Comparison of ENCODE assay signal across 8 cellular contexts in the genomic region with DNA sequence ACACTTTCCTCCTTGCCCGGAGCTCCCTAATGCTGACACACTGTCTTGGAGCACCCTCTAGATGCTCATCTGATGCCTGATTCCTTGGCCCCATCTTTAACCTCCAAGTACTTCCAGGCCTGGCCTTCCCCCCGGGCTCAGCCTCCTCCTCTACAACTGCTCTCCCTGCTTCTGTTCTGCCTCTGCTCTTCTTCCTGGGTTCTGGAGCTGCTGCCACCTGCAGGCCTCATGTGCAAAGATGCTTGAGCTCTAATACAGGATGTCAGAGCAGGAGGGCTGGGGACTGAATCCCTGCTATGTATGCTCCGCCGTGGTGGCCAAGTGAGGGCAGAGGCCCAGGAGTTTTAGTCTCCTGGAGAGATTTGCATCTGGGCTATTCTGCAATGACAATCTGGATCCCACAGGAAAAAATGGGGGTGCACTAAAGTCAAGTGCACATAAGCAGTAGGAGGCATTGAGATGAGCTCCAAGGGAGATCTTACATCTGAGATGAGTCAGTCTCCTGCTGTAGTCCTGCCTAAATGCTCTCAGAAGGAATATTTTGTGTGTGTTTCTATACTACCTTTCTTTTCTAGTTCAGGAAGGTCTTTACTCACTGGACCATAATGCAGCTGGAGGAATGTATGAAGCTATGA.
DNase-seq lines count a peak whose midpoint lies in the region; TF ChIP-seq lines count a peak whose summit lies in the region.

No MANE protein-coding gene starts in this region.

- POLR2A ChIA-PET in A673 (lab: Charles Lee; ENCODE audit: low non-redundant PET): no interaction called here

- CTCF ChIA-PET in A673 (lab: Charles Lee): interaction anchor here (0.5 to 2.1 kb wide), 4 partner anchors 66 to 1003 kb away, joined by 3 to 12 read pairs (median 3); no protein-coding TSS in a partner anchor

- H3K4me3 ChIP-seq in A673 (ENCODE audit: low read depth, low read length, poor library complexity, severe bottlenecking): no peak overlapping the region
- H3K4me3 ChIP-seq in NB4 (ENCODE audit: low read depth, low read length): no peak overlapping the region
- no peak overlapping the region for H3K4me3 ChIP-seq in coronary artery
- H3K4me3 ChIP-seq in tibial artery: no peak overlapping the region
- no peak overlapping the region for H3K4me3 ChIP-seq in suprapubic skin

- no peaks in the 10 kb centered on the region for H3K4me1 ChIP-seq in A673 (ENCODE audit: insufficient read depth, low read length, poor library complexity, severe bottlenecking)
- H3K4me1 ChIP-seq in tibial artery: no peaks in the 10 kb centered on the region
- H3K4me1 ChIP-seq in suprapubic skin: peaks cover 14% of the 10 kb centered on the region

- WGBS in suprapubic skin: 24% methylated on average over 4 of the region's 4 CpGs

- TF ChIP-seq POLR2A in NB4 (IDR thresholded peaks at IDR 0.05; ENCODE audit: extremely low read depth, insufficient read length): no peak
- TF ChIP-seq POLR2A in suprapubic skin (IDR thresholded peaks at IDR 0.05): no peak

- no peak overlapping the region for H3K27ac ChIP-seq in A673 (ENCODE audit: low read depth, low read length, poor library complexity, severe bottlenecking)
- H3K27ac ChIP-seq in coronary artery: no peak overlapping the region
- no peak overlapping the region for H3K27ac ChIP-seq in tibial artery
- H3K27ac ChIP-seq in suprapubic skin: no peak overlapping the region

- H3K9me3 ChIP-seq in A673 (ENCODE audit: low read depth, low read length, poor library complexity, severe bottlenecking) (no peaks in the 10 kb centered on the region), tibial artery (no peaks in the 10 kb centered on the region), suprapubic skin (no peaks in the 10 kb centered on the region)

- TF ChIP-seq CTCF in A673 (conservative IDR thresholded peaks at IDR 0.05; ENCODE audit: low read depth, low read length) (peak; percentile 81), NB4 (IDR thresholded peaks at IDR 0.05; ENCODE audit: low read depth, low read length) (peak; percentile 80), coronary artery (IDR thresholded peaks at IDR 0.05) (peak; percentile 23), tibial artery (IDR thresholded peaks at IDR 0.05) (peak; percentile 32 to 52), suprapubic skin (IDR thresholded peaks at IDR 0.05) (peak in 1 of 2 donors; percentile 49)

- no TSS peak for BruUV-seq in A673 (replicated peaks; lab: Mats Ljungman, UMichigan)

- intact Hi-C loops in A673 (cut with micrococcal nuclease; ENCODE audit: unreplicated experiment) (loop anchor here (5.0 to 10.0 kb wide), 2 partner anchors 732 to 990 kb away; no protein-coding TSS in a partner anchor), tibial artery (cut with DNase I; ENCODE audit: low total_unique reads) (no loop called here)

- no peak for TF ChIP-seq EP300 in suprapubic skin (IDR thresholded peaks at IDR 0.05)

- H3K27me3 ChIP-seq in A673 (replicated peaks; ENCODE audit: insufficient read depth, low read depth, low read length, poor library complexity) (no peaks in the 10 kb centered on the region), tibial artery (no peaks in the 10 kb centered on the region), suprapubic skin (peaks cover 5% of the 10 kb centered on the region)

- DNase-seq in A673 (ENCODE audit: low spot score) (peak; percentile 73), GM03348 (ENCODE audit: low spot score) (peak; percentile 84), NB4 (ENCODE audit: low read depth) (peak; percentile 67), T-helper 9 cell (peak; percentile 16), coronary artery (ENCODE audit: low spot score) (no peak), lung microvascular endothelial cell (ENCODE audit: low read depth in 2 of 2) (peak; percentile 62 to 65), tibial artery (peak; percentile 50 to 74), suprapubic skin (ENCODE audit: low spot score in 2 of 2) (no peak)

- no peaks in the 10 kb centered on the region for H3K36me3 ChIP-seq in A673 (ENCODE audit: insufficient read depth, low read length, poor library complexity, severe bottlenecking)
- no peaks in the 10 kb centered on the region for H3K36me3 ChIP-seq in tibial artery
- no peaks in the 10 kb centered on the region for H3K36me3 ChIP-seq in suprapubic skin

Comparison
In these comparisons a context has a peak if more than half of its experiments do, and no peak if none do; other contexts are left out.
1. DNase-seq: peak in A673 (single experiment), GM03348 (single experiment), NB4 (single experiment), T-helper 9 cell (single experiment), lung microvascular endothelial cell (2 of 2) and tibial artery (2 of 2); none in coronary artery (single experiment) and suprapubic skin (0 of 2).